In genomic region chr6:149763866-149764265, GRCh38 we compare ENCODE assay signal across 18 cellular contexts. TPM values are rescaled to one million over a fixed set of nuclear protein-coding genes. Genes with fewer than 3 reads are reported as not detected.
A peak's percentile ranks its signal among the peaks of the same experiment; 100 is the strongest.
DNase-seq lines count a peak whose midpoint lies in the region; ATAC-seq and TF ChIP-seq lines count a peak whose summit lies in the region.
"Had no signal": no experiment of that assay in that cellular context is flagged by ENCODE, and none has a peak within 500 bp of the region (broad histone marks: within the 10 kb centered on the region; RNA-seq: fewer than 3 reads in every experiment).

No MANE protein-coding gene starts in this region.

- DNase-seq in CD8-positive, alpha-beta T cell: no peak
- no peak for DNase-seq in Panc1 (ENCODE audit: low read depth, low spot score)
- peak; percentile 5 for DNase-seq in dermis blood vessel endothelial cell
- DNase-seq in osteocyte (ENCODE audit: extremely low spot score, unreplicated experiment): no peak
- DNase-seq in erythroblast (lab: John Stamatoyannopoulos, UW): no peak
- DNase-seq: GF-D8, GOT3, IMR-90, MV-4-11, NCI-H1436 treated with DMSO at 0.1 percent for 48 hours, NCI-H2081, NCI-H345, NCI-H748 treated with DMSO at 0.1 percent for 48 hours, Right ventricle myocardium superior had no signal

- no peaks in the 10 kb centered on the region for H3K9me3 ChIP-seq in CD8-positive, alpha-beta T cell (ENCODE audit: low read length)
- peaks cover 7% of the 10 kb centered on the region; the same call in 1 of the 2 replicates for H3K9me3 ChIP-seq in Panc1 (ENCODE audit: control insufficient read depth, insufficient read depth, low read depth, low read length)

- peaks cover 28% of the 10 kb centered on the region for H3K4me1 Mint-ChIP-seq in CD8-positive, alpha-beta T cell (ENCODE audit: low read depth)
- peaks cover 22% of the 10 kb centered on the region for H3K4me1 Mint-ChIP-seq in osteocyte (ENCODE audit: unreplicated experiment)

- H3K4me3 ChIP-seq in CD8-positive, alpha-beta T cell (ENCODE audit: low read depth, low read length): no peak overlapping the region
- H3K4me3 ChIP-seq in Panc1 (ENCODE audit: low read depth in 2 of 2, low read length in 2 of 2): no peak overlapping the region

- TF ChIP-seq CTCF in CD8-positive, alpha-beta T cell (IDR thresholded peaks at IDR 0.05): no peak
- no peak for TF ChIP-seq CTCF in Panc1 (IDR thresholded peaks at IDR 0.05)
- TF ChIP-seq CTCF in osteocyte (IDR thresholded peaks at IDR 0.05): no peak

- peaks cover 45% of the 10 kb centered on the region for H3K36me3 Mint-ChIP-seq in CD8-positive, alpha-beta T cell
- peaks cover 18% of the 10 kb centered on the region for H3K36me3 Mint-ChIP-seq in osteocyte (ENCODE audit: unreplicated experiment)

- H3K9me3 Mint-ChIP-seq in CD8-positive, alpha-beta T cell: peaks cover 2% of the 10 kb centered on the region
- peaks cover 11% of the 10 kb centered on the region for H3K9me3 Mint-ChIP-seq in osteocyte (ENCODE audit: unreplicated experiment)

- CTCF ChIA-PET in CD8-positive, alpha-beta T cell (lab: Charles Lee): interaction anchor here (1.8 kb wide), 1 partner anchor 11 kb away, joined by 5 read pairs; no protein-coding TSS in a partner anchor
- CTCF ChIA-PET in Panc1 (lab: Charles Lee): no interaction called here

- peak overlapping the region; percentile 39 for H3K27ac Mint-ChIP-seq in CD8-positive, alpha-beta T cell
- H3K27ac Mint-ChIP-seq in osteocyte (ENCODE audit: unreplicated experiment): peak overlapping the region; percentile 38
- H3K27ac Mint-ChIP-seq: T-helper 1 cell treated with Interleukin-12 subunit alpha and Interleukin-12 subunit beta and Interleukin-4 antibody, amounts not matched to agents 30 μg/mL and 1 μg/mL, for 36 hours had no signal

- no peak overlapping the region for H3K27ac ChIP-seq in CD8-positive, alpha-beta T cell (ENCODE audit: low read depth, low read length)
- H3K27ac ChIP-seq in Panc1 (ENCODE audit: low read length): no peak overlapping the region
- H3K27ac ChIP-seq: C4-2B had no signal

- BruUV-seq in Panc1 (replicated peaks; lab: Mats Ljungman, UMichigan): TSS peak; percentile 54

- in situ Hi-C loops in Panc1 (cut with HindIII; ENCODE audit: low pct_unique_long_range_greater_than_20kb, low sequenced_read_pairs): no loop called here

- POLR2A ChIA-PET in CD8-positive, alpha-beta T cell (lab: Charles Lee): interaction anchor here (0.9 kb wide), 1 partner anchor 39 kb away, joined by 3 read pairs; no protein-coding TSS in a partner anchor
- POLR2A ChIA-PET in Panc1 (lab: Charles Lee): no interaction called here

- TF ChIP-seq POLR2A in erythroblast (IDR thresholded peaks at IDR 0.05; ENCODE audit: low read length): no peak

- no peak overlapping the region for H3K4me3 Mint-ChIP-seq in CD8-positive, alpha-beta T cell
- no peak overlapping the region for H3K4me3 Mint-ChIP-seq in osteocyte (ENCODE audit: unreplicated experiment)
- H3K4me3 Mint-ChIP-seq: T-helper 1 cell treated with Interleukin-12 subunit alpha and Interleukin-12 subunit beta and Interleukin-4 antibody, amounts not matched to agents 30 μg/mL and 1 μg/mL, for 36 hours had no signal

- ATAC-seq in CD8-positive, alpha-beta T cell: no peak
- ATAC-seq in Panc1: no peak
- no peak for ATAC-seq in HG03565 (IDR thresholded peaks at IDR 0.05; ENCODE audit: unreplicated experiment)
- no peak for ATAC-seq in HG02759 (IDR thresholded peaks at IDR 0.05; ENCODE audit: unreplicated experiment)

- H3K4me1 ChIP-seq in CD8-positive, alpha-beta T cell (ENCODE audit: insufficient read depth, low read length): no peaks in the 10 kb centered on the region
- H3K4me1 ChIP-seq in Panc1 (ENCODE audit: control insufficient read depth, insufficient read depth, low read length): peaks cover 12% of the 10 kb centered on the region; the same call in 1 of the 2 replicates

- no peaks in the 10 kb centered on the region for H3K27me3 ChIP-seq in CD8-positive, alpha-beta T cell (ENCODE audit: insufficient read depth, low read length)
- H3K27me3 ChIP-seq in Panc1 (ENCODE audit: control insufficient read depth, insufficient read depth, low read length): no peaks in the 10 kb centered on the region

- H3K36me3 ChIP-seq in CD8-positive, alpha-beta T cell (ENCODE audit: insufficient read depth, low read length): peaks cover 5% of the 10 kb centered on the region
- H3K36me3 ChIP-seq in Panc1 (ENCODE audit: control insufficient read depth, insufficient read depth, low read length): peaks cover 2% of the 10 kb centered on the region; the same call in 1 of the 2 replicates

- intact Hi-C loops in CD8-positive, alpha-beta T cell (cut with DNase I, micrococcal nuclease): loop anchor here in 1 of 2 experiments (5.0 kb wide), 1 partner anchor 108 kb away; no protein-coding TSS in a partner anchor
- intact Hi-C loops in Panc1 (cut with micrococcal nuclease; ENCODE audit: unreplicated experiment): no loop called here

- no peaks in the 10 kb centered on the region for H3K27me3 Mint-ChIP-seq in CD8-positive, alpha-beta T cell (ENCODE audit: low read depth)
- H3K27me3 Mint-ChIP-seq in osteocyte (ENCODE audit: unreplicated experiment): no peaks in the 10 kb centered on the region

RNA-seq across cellular contexts. Expression of gene PCMT1, which starts 14.3 kb away (rescaled TPM):
- total RNA-seq in CD8-positive, alpha-beta T cell: 10 to 100 TPM; 14.7 to 17.3 TPM
- total RNA-seq in Panc1 (2021; ENCODE audit: unreplicated experiment): 118 TPM
- 115 TPM for polyA plus RNA-seq in Panc1 (2012; ENCODE audit: insufficient read length)
- total RNA-seq in dermis blood vessel endothelial cell: 132 and 137 TPM in 2 replicates
- total RNA-seq in osteocyte: 75.8 and 76.2 TPM in 2 replicates

RNA-seq across cellular contexts. Expression of gene NUP43, which starts 17.5 kb away (rescaled TPM):
- total RNA-seq in CD8-positive, alpha-beta T cell: 10 to 100 TPM in 1 of 2 experiments, 1 to 10 TPM in 1; 9.7 to 10.3 TPM
- 53.6 TPM for total RNA-seq in Panc1 (2021; ENCODE audit: unreplicated experiment)
- 18.9 TPM for polyA plus RNA-seq in Panc1 (2012; ENCODE audit: insufficient read length)
- 29.3 and 31.0 TPM in 2 replicates for total RNA-seq in dermis blood vessel endothelial cell
- 36.8 and 40.0 TPM in 2 replicates for total RNA-seq in osteocyte

RNA-seq across cellular contexts. Expression of gene LATS1, which starts 46.0 kb away (rescaled TPM):
- 10 to 100 TPM; 37.2 to 39.1 TPM for total RNA-seq in CD8-positive, alpha-beta T cell
- total RNA-seq in Panc1 (2021; ENCODE audit: unreplicated experiment) (36.0 TPM), dermis blood vessel endothelial cell (9.9 and 13.1 TPM in 2 replicates), osteocyte (33.8 and 33.9 TPM in 2 replicates)
- 15.9 TPM for polyA plus RNA-seq in Panc1 (2012; ENCODE audit: insufficient read length)
